In the genomic region with DNA sequence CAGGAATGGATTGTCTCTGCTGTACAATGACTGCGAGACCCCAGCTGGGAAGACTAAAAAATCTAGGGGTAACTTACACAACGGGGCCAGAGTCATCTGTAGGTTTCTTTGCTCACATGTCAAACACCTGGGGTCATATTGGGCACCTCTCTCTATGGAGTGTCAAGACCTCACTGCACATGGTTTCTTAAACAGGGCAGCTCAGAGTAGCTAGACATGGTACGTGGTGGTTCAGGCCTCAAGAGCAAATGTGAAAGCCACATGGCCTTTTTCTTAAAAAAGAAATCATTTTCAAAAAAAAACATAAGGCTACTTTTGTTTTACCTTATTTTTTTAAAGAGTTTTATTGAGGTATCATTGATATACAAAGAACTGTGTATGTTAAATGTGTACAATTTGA, we compare ENCODE assay signal across 27 cellular contexts.
DNase-seq lines count a peak whose midpoint lies in the region; ATAC-seq, FAIRE-seq and TF ChIP-seq lines count a peak whose summit lies in the region.
"Had no signal": no experiment of that assay in that cellular context is flagged by ENCODE, and none has a peak within 500 bp of the region (broad histone marks: within the 10 kb centered on the region; RNA-seq: fewer than 3 reads in every experiment).

No MANE protein-coding gene starts in this region.

- intact Hi-C loops in activated naive CD4-positive, alpha-beta T cell treated with anti-CD3 and anti-CD28 coated beads for 36 hours (cut with micrococcal nuclease): loop anchor here (1.0 to 5.0 kb wide), 12 partner anchors 14 to 1778 kb away; no protein-coding TSS in a partner anchor
- intact Hi-C loops in endothelial cell of umbilical vein (cut with micrococcal nuclease): no loop called here
- intact Hi-C loops in lower leg skin (cut with DNase I; ENCODE audit: low total_unique reads): no loop called here
- intact Hi-C loops in A673 (cut with micrococcal nuclease; ENCODE audit: unreplicated experiment): no loop called here

- H3K27ac ChIP-seq in endothelial cell of umbilical vein (ENCODE audit: insufficient read depth, low read depth, low read length): no peak overlapping the region
- no peak overlapping the region for H3K27ac ChIP-seq in A673 (ENCODE audit: low read depth, low read length, poor library complexity, severe bottlenecking)
- H3K27ac ChIP-seq: PC-9, SJCRH30 had no signal

- H3K9me3 Mint-ChIP-seq in activated naive CD4-positive, alpha-beta T cell treated with anti-CD3 and anti-CD28 coated beads for 36 hours: no peaks in the 10 kb centered on the region
- H3K9me3 Mint-ChIP-seq: CD8-positive, alpha-beta T cell had no signal

- H3K4me1 Mint-ChIP-seq in activated naive CD4-positive, alpha-beta T cell treated with anti-CD3 and anti-CD28 coated beads for 36 hours (ENCODE audit: low read depth): peaks cover 68% of the 10 kb centered on the region
- peaks cover 73% of the 10 kb centered on the region for H3K4me1 Mint-ChIP-seq in T-helper 17 cell

- no peaks in the 10 kb centered on the region for H3K9me1 ChIP-seq in endothelial cell of umbilical vein (replicated peaks; ENCODE audit: control insufficient read depth, extremely low read depth, insufficient read depth, low read length)

- ATAC-seq in T-helper 17 cell (no peak), GM21825 (IDR thresholded peaks at IDR 0.05; ENCODE audit: unreplicated experiment) (no peak)
- ATAC-seq: CD8-positive, alpha-beta T cell; esophagus mucosa had no signal

- no peak for DNase-seq in activated naive CD4-positive, alpha-beta T cell treated with anti-CD3 and anti-CD28 coated beads for 36 hours
- DNase-seq in activated naive CD4-positive, alpha-beta T cell treated with Interleukin-2 at 50 U/mL for 16 hours: no peak
- no peak for DNase-seq in T-helper 17 cell
- no peak for DNase-seq in endothelial cell of umbilical vein (ENCODE audit: low read depth, low spot score)
- no peak for DNase-seq in lower leg skin (ENCODE audit: low spot score in 2 of 2)
- DNase-seq in NCI-H1417 treated with DMSO at 0.1 percent for 48 hours (lab: John Stamatoyannopoulos, UW): no peak
- no peak for DNase-seq in A673 (ENCODE audit: low spot score)
- DNase-seq: activated CD8-positive, alpha-beta memory T cell treated with anti-CD3 and anti-CD28 coated beads for 24 hours; activated effector memory CD4-positive, alpha-beta T cell treated with anti-CD3 and anti-CD28 coated beads, Interleukin-2, amount 50 U/mL, for 16 hours; CD8-positive, alpha-beta T cell; cerebellar nuclear complex; hippocampal formation; Kasumi-1; NCI-H2029; NCI-H226; NCI-H82; PC-9; retina; SJCRH30 had no signal

- peak overlapping the region; percentile 40 for H3K27ac Mint-ChIP-seq in activated naive CD4-positive, alpha-beta T cell treated with anti-CD3 and anti-CD28 coated beads for 36 hours
- peak overlapping the region; percentile 100 for H3K27ac Mint-ChIP-seq in T-helper 17 cell
- H3K27ac Mint-ChIP-seq: CD8-positive, alpha-beta T cell had no signal

- POLR2A ChIA-PET in endothelial cell of umbilical vein (lab: Charles Lee): no interaction called here
- POLR2A ChIA-PET in A673 (lab: Charles Lee; ENCODE audit: low non-redundant PET): interaction anchor here (0.7 kb wide), 1 partner anchor 333 kb away, joined by 3 read pairs; no protein-coding TSS in a partner anchor

- TF ChIP-seq CTCF in endothelial cell of umbilical vein (IDR thresholded peaks at IDR 0.05; ENCODE audit: extremely low read depth in 1 of 2, insufficient read depth in 1 of 2, low read depth in 1 of 2, low read length in 2 of 2): no peak
- TF ChIP-seq CTCF in lower leg skin (IDR thresholded peaks at IDR 0.05): no peak
- TF ChIP-seq CTCF in A673 (conservative IDR thresholded peaks at IDR 0.05; ENCODE audit: low read depth, low read length): no peak

- H3K9me3 ChIP-seq in T-helper 17 cell (ENCODE audit: control insufficient read depth, low read length, poor library complexity, severe bottlenecking) (no peaks in the 10 kb centered on the region), endothelial cell of umbilical vein (replicated peaks; ENCODE audit: control insufficient read depth, insufficient read depth, low read length) (no peaks in the 10 kb centered on the region), A673 (ENCODE audit: low read depth, low read length, poor library complexity, severe bottlenecking) (no peaks in the 10 kb centered on the region)
- H3K9me3 ChIP-seq: SJCRH30 had no signal

- dilution Hi-C loops in endothelial cell of umbilical vein (cut with MboI; ENCODE audit: extremely low pct_ligation_motif_present, low sequenced_read_pairs): no loop called here

- H4K20me1 ChIP-seq in endothelial cell of umbilical vein (replicated peaks; ENCODE audit: control insufficient read depth, extremely low read depth, insufficient read depth, low read length): no peaks in the 10 kb centered on the region

- no peak overlapping the region for H3K9ac ChIP-seq in endothelial cell of umbilical vein (replicated peaks; ENCODE audit: extremely low read depth, insufficient read depth, low read length)

- H3K4me1 ChIP-seq in endothelial cell of umbilical vein (ENCODE audit: control insufficient read depth, extremely low read depth, insufficient read depth, low read length) (no peaks in the 10 kb centered on the region), A673 (ENCODE audit: insufficient read depth, low read length, poor library complexity, severe bottlenecking) (no peaks in the 10 kb centered on the region)

- BruUV-seq in endothelial cell of umbilical vein (replicated peaks; lab: Mats Ljungman, UMichigan) (no TSS peak), A673 (replicated peaks; lab: Mats Ljungman, UMichigan) (no TSS peak)

- H3K4me3 ChIP-seq in endothelial cell of umbilical vein (replicated peaks in 1 of 3; ENCODE audit: insufficient read depth in 1 of 3, low read depth in 1 of 3, low read length in 3 of 3) (no peak overlapping the region), lower leg skin (ENCODE audit: low read depth, poor library complexity, severe bottlenecking) (no peak overlapping the region), A673 (ENCODE audit: low read depth, low read length, poor library complexity, severe bottlenecking) (no peak overlapping the region)
- H3K4me3 ChIP-seq: lung, PC-9, SJCRH30 had no signal

- TF ChIP-seq POLR2A in endothelial cell of umbilical vein (IDR thresholded peaks at IDR 0.05; ENCODE audit: low read depth, low read length): no peak
- no peak for TF ChIP-seq POLR2A in lower leg skin (IDR thresholded peaks at IDR 0.05)

- peak; percentile 8 for FAIRE-seq in endothelial cell of umbilical vein (lab: Jason Lieb, UNC)
- FAIRE-seq: astrocyte, frontal cortex, GM19239, H54, islet of Langerhans had no signal

- no peak overlapping the region for H2AFZ ChIP-seq in endothelial cell of umbilical vein (ENCODE audit: low read depth, low read length)
- H2AFZ ChIP-seq: PC-9 had no signal

- H3K27me3 ChIP-seq in endothelial cell of umbilical vein (ENCODE audit: control insufficient read depth in 2 of 2, insufficient read depth in 2 of 2, low read length in 2 of 2) (no peaks in the 10 kb centered on the region), A673 (replicated peaks; ENCODE audit: insufficient read depth, low read depth, low read length, poor library complexity) (no peaks in the 10 kb centered on the region)
- H3K27me3 ChIP-seq: SJCRH30 had no signal

- H3K4me2 ChIP-seq in endothelial cell of umbilical vein (ENCODE audit: insufficient read depth, low read length): no peak overlapping the region
- H3K4me2 ChIP-seq: PC-9 had no signal

- peaks cover 2% of the 10 kb centered on the region for H3K27me3 Mint-ChIP-seq in activated naive CD4-positive, alpha-beta T cell treated with anti-CD3 and anti-CD28 coated beads for 36 hours (ENCODE audit: low read depth)
- H3K27me3 Mint-ChIP-seq in T-helper 17 cell: no peaks in the 10 kb centered on the region

- H3K36me3 ChIP-seq in endothelial cell of umbilical vein (ENCODE audit: control insufficient read depth in 2 of 2, extremely low read depth in 1 of 2, insufficient read depth in 2 of 2, low read length in 2 of 2) (no peaks in the 10 kb centered on the region), A673 (ENCODE audit: insufficient read depth, low read length, poor library complexity, severe bottlenecking) (no peaks in the 10 kb centered on the region)
- H3K36me3 ChIP-seq: SJCRH30 had no signal

- no peak overlapping the region for H3K4me3 Mint-ChIP-seq in activated naive CD4-positive, alpha-beta T cell treated with anti-CD3 and anti-CD28 coated beads for 36 hours
- H3K4me3 Mint-ChIP-seq in T-helper 17 cell: no peak overlapping the region
- H3K4me3 Mint-ChIP-seq: CD8-positive, alpha-beta T cell had no signal

- WGBS in lower leg skin, 2 donors: 93 to 95% methylated on average over 3 of the region's 3 CpGs

- peaks cover 2% of the 10 kb centered on the region for H3K36me3 Mint-ChIP-seq in activated naive CD4-positive, alpha-beta T cell treated with anti-CD3 and anti-CD28 coated beads for 36 hours (ENCODE audit: low read depth)
- no peaks in the 10 kb centered on the region for H3K36me3 Mint-ChIP-seq in T-helper 17 cell (ENCODE audit: low read depth)
- H3K36me3 Mint-ChIP-seq: CD8-positive, alpha-beta T cell had no signal

- H3K79me2 ChIP-seq in endothelial cell of umbilical vein (ENCODE audit: control insufficient read depth, insufficient read depth, low read length): no peaks in the 10 kb centered on the region

- CTCF ChIA-PET in activated naive CD4-positive, alpha-beta T cell treated with anti-CD3 and anti-CD28 coated beads for 36 hours (lab: Charles Lee): interaction anchor here (1.0 to 2.3 kb wide), 2 partner anchors 14 to 111 kb away, joined by 3 to 8 read pairs; no protein-coding TSS in a partner anchor
- CTCF ChIA-PET in endothelial cell of umbilical vein (lab: Charles Lee): interaction anchor here (0.5 to 1.4 kb wide), 3 partner anchors 20 to 1076 kb away, joined by 3 to 4 read pairs (median 4); no protein-coding TSS in a partner anchor
- CTCF ChIA-PET in A673 (lab: Charles Lee): no interaction called here

TF ChIP-seq in endothelial cell of umbilical vein, 7 proteins besides CTCF, POLR2A, EP300 and RAD21:
- TF ChIP-seq MYC (IDR thresholded peaks at IDR 0.05; ENCODE audit: low read depth, low read length): no peak
